ENCODE assay signal across 2 cellular contexts in the genomic region with DNA sequence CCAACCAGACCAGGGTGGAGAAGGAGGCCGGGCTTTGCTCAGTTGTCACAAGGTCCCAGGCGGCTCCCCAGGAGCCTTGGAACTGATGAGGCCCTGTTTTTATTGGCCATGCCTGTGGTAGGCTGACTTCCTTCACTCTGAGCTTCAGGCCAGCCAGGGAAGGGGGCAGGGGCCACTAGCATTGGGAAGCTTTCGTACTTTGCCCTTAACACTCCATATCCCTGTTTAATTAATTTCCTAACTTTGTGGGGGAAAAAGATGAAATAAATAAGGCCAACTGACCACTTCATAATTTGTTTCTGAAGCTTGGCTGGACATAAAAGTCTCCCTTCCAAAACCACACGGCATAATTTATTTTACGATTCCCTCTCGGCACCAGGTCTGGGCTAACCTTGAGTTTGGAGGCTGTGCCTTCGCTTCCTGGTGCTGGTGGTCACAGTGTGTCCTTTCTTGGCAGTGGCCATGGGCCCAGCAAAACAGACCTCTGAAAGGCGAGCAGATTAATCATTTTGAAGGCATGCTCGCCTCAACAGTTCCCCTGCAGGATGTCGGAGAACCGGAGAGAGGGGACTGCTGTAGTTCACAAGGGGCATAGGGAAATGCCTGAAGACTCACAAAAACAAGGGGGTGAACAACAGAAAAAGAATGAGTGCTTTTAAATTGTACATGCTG.
TF ChIP-seq lines count a peak whose summit lies in the region.

No MANE protein-coding gene starts in this region.

TF ChIP-seq in SK-N-SH, 30 proteins besides CTCF, POLR2A, EP300 and RAD21 (continued from another document):
- TF ChIP-seq, protein P1, sequence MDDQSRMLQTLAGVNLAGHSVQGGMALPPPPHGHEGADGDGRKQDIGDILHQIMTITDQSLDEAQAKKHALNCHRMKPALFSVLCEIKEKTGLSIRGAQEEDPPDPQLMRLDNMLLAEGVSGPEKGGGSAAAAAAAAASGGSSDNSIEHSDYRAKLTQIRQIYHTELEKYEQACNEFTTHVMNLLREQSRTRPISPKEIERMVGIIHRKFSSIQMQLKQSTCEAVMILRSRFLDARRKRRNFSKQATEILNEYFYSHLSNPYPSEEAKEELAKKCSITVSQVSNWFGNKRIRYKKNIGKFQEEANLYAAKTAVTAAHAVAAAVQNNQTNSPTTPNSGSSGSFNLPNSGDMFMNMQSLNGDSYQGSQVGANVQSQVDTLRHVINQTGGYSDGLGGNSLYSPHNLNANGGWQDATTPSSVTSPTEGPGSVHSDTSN (IDR thresholded peaks at IDR 0.05), result no peak
- TF ChIP-seq RFX5 (IDR thresholded peaks at IDR 0.05; ENCODE audit: low read length), result no peak
- TF ChIP-seq ELF1 (IDR thresholded peaks at IDR 0.05), result no peak
- TF ChIP-seq, protein P2, sequence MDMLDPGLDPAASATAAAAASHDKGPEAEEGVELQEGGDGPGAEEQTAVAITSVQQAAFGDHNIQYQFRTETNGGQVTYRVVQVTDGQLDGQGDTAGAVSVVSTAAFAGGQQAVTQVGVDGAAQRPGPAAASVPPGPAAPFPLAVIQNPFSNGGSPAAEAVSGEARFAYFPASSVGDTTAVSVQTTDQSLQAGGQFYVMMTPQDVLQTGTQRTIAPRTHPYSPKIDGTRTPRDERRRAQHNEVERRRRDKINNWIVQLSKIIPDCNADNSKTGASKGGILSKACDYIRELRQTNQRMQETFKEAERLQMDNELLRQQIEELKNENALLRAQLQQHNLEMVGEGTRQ (IDR thresholded peaks at IDR 0.05; ENCODE audit: borderline replicate concordance, low read depth, low read length), result no peak
- TF ChIP-seq YY1 (IDR thresholded peaks at IDR 0.05; ENCODE audit: low read depth), result no peak
- no peak for TF ChIP-seq FOXJ3 (CRISPR knock-in tag; IDR thresholded peaks at IDR 0.05)
- TF ChIP-seq, protein P3, sequence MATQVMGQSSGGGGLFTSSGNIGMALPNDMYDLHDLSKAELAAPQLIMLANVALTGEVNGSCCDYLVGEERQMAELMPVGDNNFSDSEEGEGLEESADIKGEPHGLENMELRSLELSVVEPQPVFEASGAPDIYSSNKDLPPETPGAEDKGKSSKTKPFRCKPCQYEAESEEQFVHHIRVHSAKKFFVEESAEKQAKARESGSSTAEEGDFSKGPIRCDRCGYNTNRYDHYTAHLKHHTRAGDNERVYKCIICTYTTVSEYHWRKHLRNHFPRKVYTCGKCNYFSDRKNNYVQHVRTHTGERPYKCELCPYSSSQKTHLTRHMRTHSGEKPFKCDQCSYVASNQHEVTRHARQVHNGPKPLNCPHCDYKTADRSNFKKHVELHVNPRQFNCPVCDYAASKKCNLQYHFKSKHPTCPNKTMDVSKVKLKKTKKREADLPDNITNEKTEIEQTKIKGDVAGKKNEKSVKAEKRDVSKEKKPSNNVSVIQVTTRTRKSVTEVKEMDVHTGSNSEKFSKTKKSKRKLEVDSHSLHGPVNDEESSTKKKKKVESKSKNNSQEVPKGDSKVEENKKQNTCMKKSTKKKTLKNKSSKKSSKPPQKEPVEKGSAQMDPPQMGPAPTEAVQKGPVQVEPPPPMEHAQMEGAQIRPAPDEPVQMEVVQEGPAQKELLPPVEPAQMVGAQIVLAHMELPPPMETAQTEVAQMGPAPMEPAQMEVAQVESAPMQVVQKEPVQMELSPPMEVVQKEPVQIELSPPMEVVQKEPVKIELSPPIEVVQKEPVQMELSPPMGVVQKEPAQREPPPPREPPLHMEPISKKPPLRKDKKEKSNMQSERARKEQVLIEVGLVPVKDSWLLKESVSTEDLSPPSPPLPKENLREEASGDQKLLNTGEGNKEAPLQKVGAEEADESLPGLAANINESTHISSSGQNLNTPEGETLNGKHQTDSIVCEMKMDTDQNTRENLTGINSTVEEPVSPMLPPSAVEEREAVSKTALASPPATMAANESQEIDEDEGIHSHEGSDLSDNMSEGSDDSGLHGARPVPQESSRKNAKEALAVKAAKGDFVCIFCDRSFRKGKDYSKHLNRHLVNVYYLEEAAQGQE (IDR thresholded peaks at IDR 0.05; ENCODE audit: low read depth, low read length), result no peak
- no peak for TF ChIP-seq SMC3 (IDR thresholded peaks at IDR 0.05; ENCODE audit: low read depth, low read length)
- no peak for TF ChIP-seq TCF12 (IDR thresholded peaks at IDR 0.05)
- TF ChIP-seq SIN3A (IDR thresholded peaks at IDR 0.05; ENCODE audit: borderline replicate concordance, low read depth, low read length), result no peak
- TF ChIP-seq, protein P4, sequence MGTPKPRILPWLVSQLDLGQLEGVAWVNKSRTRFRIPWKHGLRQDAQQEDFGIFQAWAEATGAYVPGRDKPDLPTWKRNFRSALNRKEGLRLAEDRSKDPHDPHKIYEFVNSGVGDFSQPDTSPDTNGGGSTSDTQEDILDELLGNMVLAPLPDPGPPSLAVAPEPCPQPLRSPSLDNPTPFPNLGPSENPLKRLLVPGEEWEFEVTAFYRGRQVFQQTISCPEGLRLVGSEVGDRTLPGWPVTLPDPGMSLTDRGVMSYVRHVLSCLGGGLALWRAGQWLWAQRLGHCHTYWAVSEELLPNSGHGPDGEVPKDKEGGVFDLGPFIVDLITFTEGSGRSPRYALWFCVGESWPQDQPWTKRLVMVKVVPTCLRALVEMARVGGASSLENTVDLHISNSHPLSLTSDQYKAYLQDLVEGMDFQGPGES (IDR thresholded peaks at IDR 0.05; ENCODE audit: low read depth, low read length), result no peak
- no peak for TF ChIP-seq NFIC (IDR thresholded peaks at IDR 0.05; ENCODE audit: borderline replicate concordance)
- no peak for TF ChIP-seq RXRA (IDR thresholded peaks at IDR 0.05; ENCODE audit: borderline replicate concordance, low read depth)
- TF ChIP-seq GATA2 (CRISPR knock-in tag; IDR thresholded peaks at IDR 0.05), result no peak
- no peak for TF ChIP-seq JUND (IDR thresholded peaks at IDR 0.05)

TF ChIP-seq in SK-N-SH treated with all-trans-retinoic acid at 6 μM for 48 hours, 23 proteins besides CTCF, POLR2A, EP300 and RAD21 (continued from another document):
- TF ChIP-seq, protein P5, sequence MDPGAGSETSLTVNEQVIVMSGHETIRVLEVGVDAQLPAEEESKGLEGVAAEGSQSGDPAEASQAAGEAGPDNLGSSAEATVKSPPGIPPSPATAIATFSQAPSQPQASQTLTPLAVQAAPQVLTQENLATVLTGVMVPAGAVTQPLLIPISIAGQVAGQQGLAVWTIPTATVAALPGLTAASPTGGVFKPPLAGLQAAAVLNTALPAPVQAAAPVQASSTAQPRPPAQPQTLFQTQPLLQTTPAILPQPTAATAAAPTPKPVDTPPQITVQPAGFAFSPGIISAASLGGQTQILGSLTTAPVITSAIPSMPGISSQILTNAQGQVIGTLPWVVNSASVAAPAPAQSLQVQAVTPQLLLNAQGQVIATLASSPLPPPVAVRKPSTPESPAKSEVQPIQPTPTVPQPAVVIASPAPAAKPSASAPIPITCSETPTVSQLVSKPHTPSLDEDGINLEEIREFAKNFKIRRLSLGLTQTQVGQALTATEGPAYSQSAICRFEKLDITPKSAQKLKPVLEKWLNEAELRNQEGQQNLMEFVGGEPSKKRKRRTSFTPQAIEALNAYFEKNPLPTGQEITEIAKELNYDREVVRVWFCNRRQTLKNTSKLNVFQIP (CRISPR knock-in tag; IDR thresholded peaks at IDR 0.05; ENCODE audit: borderline replicate concordance, low read depth), result no peak
- TF ChIP-seq SNAI2 (CRISPR knock-in tag; IDR thresholded peaks at IDR 0.05) (no peak), ESRRG (CRISPR knock-in tag; IDR thresholded peaks at IDR 0.05) (no peak), GLIS3 (CRISPR knock-in tag; IDR thresholded peaks at IDR 0.05) (no peak), TCF4 (CRISPR knock-in tag; IDR thresholded peaks at IDR 0.05; ENCODE audit: borderline replicate concordance) (no peak), ISL1 (CRISPR knock-in tag; IDR thresholded peaks at IDR 0.05) (no peak), ZC3H10 (CRISPR knock-in tag; IDR thresholded peaks at IDR 0.05) (no peak), TOX (CRISPR knock-in tag; IDR thresholded peaks at IDR 0.05; ENCODE audit: borderline replicate concordance) (no peak), ZNF565 (CRISPR knock-in tag; conservative IDR thresholded peaks at IDR 0.05; ENCODE audit: low read depth) (no peak), ARNTL (CRISPR knock-in tag; IDR thresholded peaks at IDR 0.05; ENCODE audit: borderline replicate concordance, low read depth) (no peak), PPARA (CRISPR knock-in tag; IDR thresholded peaks at IDR 0.05; ENCODE audit: borderline replicate concordance) (no peak), ZNF8 (CRISPR knock-in tag; IDR thresholded peaks at IDR 0.05) (no peak), RARB (CRISPR knock-in tag; IDR thresholded peaks at IDR 0.05) (no peak), ZFP3 (CRISPR knock-in tag; IDR thresholded peaks at IDR 0.05) (no peak), ZNF70 (CRISPR knock-in tag; IDR thresholded peaks at IDR 0.05) (no peak)
- TF ChIP-seq, protein P6, sequence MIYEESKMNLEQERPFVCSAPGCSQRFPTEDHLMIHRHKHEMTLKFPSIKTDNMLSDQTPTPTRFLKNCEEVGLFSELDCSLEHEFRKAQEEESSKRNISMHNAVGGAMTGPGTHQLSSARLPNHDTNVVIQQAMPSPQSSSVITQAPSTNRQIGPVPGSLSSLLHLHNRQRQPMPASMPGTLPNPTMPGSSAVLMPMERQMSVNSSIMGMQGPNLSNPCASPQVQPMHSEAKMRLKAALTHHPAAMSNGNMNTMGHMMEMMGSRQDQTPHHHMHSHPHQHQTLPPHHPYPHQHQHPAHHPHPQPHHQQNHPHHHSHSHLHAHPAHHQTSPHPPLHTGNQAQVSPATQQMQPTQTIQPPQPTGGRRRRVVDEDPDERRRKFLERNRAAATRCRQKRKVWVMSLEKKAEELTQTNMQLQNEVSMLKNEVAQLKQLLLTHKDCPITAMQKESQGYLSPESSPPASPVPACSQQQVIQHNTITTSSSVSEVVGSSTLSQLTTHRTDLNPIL (CRISPR knock-in tag; IDR thresholded peaks at IDR 0.05; ENCODE audit: low read depth), result no peak
- TF ChIP-seq, protein P7, sequence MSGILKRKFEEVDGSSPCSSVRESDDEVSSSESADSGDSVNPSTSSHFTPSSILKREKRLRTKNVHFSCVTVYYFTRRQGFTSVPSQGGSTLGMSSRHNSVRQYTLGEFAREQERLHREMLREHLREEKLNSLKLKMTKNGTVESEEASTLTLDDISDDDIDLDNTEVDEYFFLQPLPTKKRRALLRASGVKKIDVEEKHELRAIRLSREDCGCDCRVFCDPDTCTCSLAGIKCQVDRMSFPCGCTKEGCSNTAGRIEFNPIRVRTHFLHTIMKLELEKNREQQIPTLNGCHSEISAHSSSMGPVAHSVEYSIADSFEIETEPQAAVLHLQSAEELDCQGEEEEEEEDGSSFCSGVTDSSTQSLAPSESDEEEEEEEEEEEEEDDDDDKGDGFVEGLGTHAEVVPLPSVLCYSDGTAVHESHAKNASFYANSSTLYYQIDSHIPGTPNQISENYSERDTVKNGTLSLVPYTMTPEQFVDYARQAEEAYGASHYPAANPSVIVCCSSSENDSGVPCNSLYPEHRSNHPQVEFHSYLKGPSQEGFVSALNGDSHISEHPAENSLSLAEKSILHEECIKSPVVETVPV (CRISPR knock-in tag; IDR thresholded peaks at IDR 0.05), result no peak
